Comparison of ENCODE assay signal across 10 cellular contexts in genomic region chr1:29121516-29121937, GRCh38. TPM values are rescaled to one million over a fixed set of nuclear protein-coding genes. Genes with fewer than 3 reads are reported as not detected.
DNase-seq lines count a peak whose midpoint lies in the region; ATAC-seq and TF ChIP-seq lines count a peak whose summit lies in the region.
"Had no signal": no experiment of that assay in that cellular context is flagged by ENCODE, and none has a peak within 500 bp of the region (broad histone marks: within the 10 kb centered on the region; RNA-seq: fewer than 3 reads in every experiment).

No MANE protein-coding gene starts in this region.

- POLR2A ChIA-PET in CD4-positive, alpha-beta T cell (lab: Charles Lee) = interaction anchor here (0.8 to 1.8 kb wide), 5 partner anchors 9 to 541 kb away, joined by 3 to 16 read pairs (median 3); partner anchors contain the start of genes EPB41 and SRSF4
- POLR2A ChIA-PET in HEK293T (lab: Yijun Ruan, JAX) = no interaction called here

- H3K27me3 Mint-ChIP-seq in CD4-positive, alpha-beta T cell = peaks cover 21% of the 10 kb centered on the region
- H3K27me3 Mint-ChIP-seq in progenitor cell of endocrine pancreas = peaks cover 17% of the 10 kb centered on the region

- ATAC-seq in CD4-positive, alpha-beta T cell (ENCODE audit: poor library complexity) = no peak
- no peak for ATAC-seq in HG02884 (IDR thresholded peaks at IDR 0.05; ENCODE audit: unreplicated experiment)

- intact Hi-C loops in CD4-positive, alpha-beta T cell (cut with DNase I, micrococcal nuclease) = loop anchor here (2.0 to 10.0 kb wide), 4 partner anchors 53 to 239 kb away; no protein-coding TSS in a partner anchor

- no peak overlapping the region for H3K4me3 Mint-ChIP-seq in CD4-positive, alpha-beta T cell
- no peak overlapping the region for H3K4me3 Mint-ChIP-seq in progenitor cell of endocrine pancreas (ENCODE audit: low read depth)

- no peaks in the 10 kb centered on the region for H3K9me3 ChIP-seq in CD4-positive, alpha-beta T cell (ENCODE audit: control insufficient read depth, low read length)
- H3K9me3 ChIP-seq in MG63 = no peaks in the 10 kb centered on the region

- peaks cover 31% of the 10 kb centered on the region for H3K36me3 Mint-ChIP-seq in CD4-positive, alpha-beta T cell (ENCODE audit: low read depth)
- H3K36me3 Mint-ChIP-seq in progenitor cell of endocrine pancreas (ENCODE audit: insufficient read depth) = peaks cover 12% of the 10 kb centered on the region
- H3K36me3 Mint-ChIP-seq: IgD-negative memory B cell had no signal

- DNase-seq in CD4-positive, alpha-beta T cell = no peak
- DNase-seq in MG63 = peak; percentile 20
- DNase-seq in fibroblast of mammary gland (ENCODE audit: low read depth) = no peak
- peak; percentile 39 for DNase-seq in progenitor cell of endocrine pancreas (ENCODE audit: low spot score, unreplicated experiment)
- no peak for DNase-seq in NCI-H510A (lab: John Stamatoyannopoulos, UW)
- no peak for DNase-seq in NCI-H2196 (lab: John Stamatoyannopoulos, UW; ENCODE audit: unreplicated experiment)
- no peak for DNase-seq in HEK293T (ENCODE audit: extremely low spot score)

- no peak overlapping the region for H3K27ac Mint-ChIP-seq in CD4-positive, alpha-beta T cell
- H3K27ac Mint-ChIP-seq in progenitor cell of endocrine pancreas = no peak overlapping the region
- H3K27ac Mint-ChIP-seq: IgD-negative memory B cell had no signal

- no peak overlapping the region for H3K27ac ChIP-seq in CD4-positive, alpha-beta T cell (ENCODE audit: low read depth, low read length)

- peak; percentile 10 for TF ChIP-seq CTCF in CD4-positive, alpha-beta T cell (IDR thresholded peaks at IDR 0.05)
- no peak for TF ChIP-seq CTCF in fibroblast of mammary gland (conservative IDR thresholded peaks at IDR 0.05; ENCODE audit: control insufficient read depth, insufficient read depth, low read depth, low read length)
- peak; percentile 28 for TF ChIP-seq CTCF in progenitor cell of endocrine pancreas (IDR thresholded peaks at IDR 0.05; ENCODE audit: unreplicated experiment)

- H3K36me3 ChIP-seq in MG63 = peaks cover 9% of the 10 kb centered on the region

- H3K4me3 ChIP-seq in MG63 (peak overlapping the region; percentile 67), fibroblast of mammary gland (ENCODE audit: control insufficient read depth, low read depth, low read length) (peak overlapping the region; percentile 62)

- peaks cover 44% of the 10 kb centered on the region for H3K27me3 ChIP-seq in CD4-positive, alpha-beta T cell (ENCODE audit: control insufficient read depth, insufficient read depth, low read length)
- H3K27me3 ChIP-seq in MG63 = no peaks in the 10 kb centered on the region

- H3K9me3 Mint-ChIP-seq in CD4-positive, alpha-beta T cell = no peaks in the 10 kb centered on the region
- no peaks in the 10 kb centered on the region for H3K9me3 Mint-ChIP-seq in progenitor cell of endocrine pancreas (ENCODE audit: low read depth)
- H3K9me3 Mint-ChIP-seq: IgD-negative memory B cell had no signal

- CTCF ChIA-PET in CD4-positive, alpha-beta T cell (lab: Charles Lee) = no interaction called here
- CTCF ChIA-PET in HEK293T (lab: Yijun Ruan, JAX) = interaction anchor here (1.5 kb wide), 1 partner anchor 9 kb away, joined by 3 read pairs; no protein-coding TSS in a partner anchor

- peaks cover 8% of the 10 kb centered on the region for H3K4me1 Mint-ChIP-seq in CD4-positive, alpha-beta T cell (ENCODE audit: low read depth)
- H3K4me1 Mint-ChIP-seq in progenitor cell of endocrine pancreas (ENCODE audit: low read depth) = peaks cover 8% of the 10 kb centered on the region

TF ChIP-seq in HEK293T, 16 proteins besides CTCF, POLR2A, EP300 and RAD21:
- TF ChIP-seq FOXA1 (IDR thresholded peaks at IDR 0.05) = no peak
- no peak for TF ChIP-seq NFRKB (IDR thresholded peaks at IDR 0.05)
- TF ChIP-seq ARNT (IDR thresholded peaks at IDR 0.05) = no peak
- no peak for TF ChIP-seq HDGF (IDR thresholded peaks at IDR 0.05; ENCODE audit: borderline replicate concordance)
- no peak for TF ChIP-seq BHLHE40 (IDR thresholded peaks at IDR 0.05; ENCODE audit: borderline replicate concordance)
- no peak for TF ChIP-seq SP1 (IDR thresholded peaks at IDR 0.05)
- no peak for TF ChIP-seq L3MBTL2 (conservative IDR thresholded peaks at IDR 0.05)
- no peak for TF ChIP-seq ZNF384 (IDR thresholded peaks at IDR 0.05)
- TF ChIP-seq SUZ12 (IDR thresholded peaks at IDR 0.05) = no peak
- no peak for TF ChIP-seq TARDBP (IDR thresholded peaks at IDR 0.05)
- no peak for TF ChIP-seq LEF1 (IDR thresholded peaks at IDR 0.05; ENCODE audit: borderline replicate concordance)
- no peak for TF ChIP-seq CTBP1 (IDR thresholded peaks at IDR 0.05; ENCODE audit: borderline replicate concordance)
- no peak for TF ChIP-seq FOXM1 (IDR thresholded peaks at IDR 0.05; ENCODE audit: borderline replicate concordance)
- TF ChIP-seq FOXK2 (IDR thresholded peaks at IDR 0.05) = no peak
- TF ChIP-seq ELF4 (IDR thresholded peaks at IDR 0.05) = no peak
- TF ChIP-seq PKNOX1 (IDR thresholded peaks at IDR 0.05) = no peak

RNA-seq across cellular contexts. Expression of gene TMEM200B, which starts 2.2 kb away (rescaled TPM):
- not detected for total RNA-seq in CD4-positive, alpha-beta T cell
- total RNA-seq in MG63 (2014; rRNA removed; shearing (Covaris generic); ENCODE audit: low replicate concordance) = 17.9 and 20.7 TPM in 2 replicates
- 13.3 and 15.0 TPM in 2 replicates for total RNA-seq in progenitor cell of endocrine pancreas
- total RNA-seq: T-helper 2 cell treated with Interferon-gamma antibody and Interleukin-4, amounts not matched to agents 100 ng/mL and 5 ng/mL, for 36 hours had no signal

Comparison
In these comparisons a context has a peak if more than half of its experiments do, and no peak if none do; other contexts are left out.
1. DNase-seq: peak in MG63 (single experiment) and progenitor cell of endocrine pancreas (single experiment); none in CD4-positive, alpha-beta T cell (0 of 10), fibroblast of mammary gland (single experiment), NCI-H510A (single experiment), NCI-H2196 (single experiment) and HEK293T (single experiment).
2. RNA of gene TMEM200B, which starts 2.2 kb away (total RNA-seq): 17.9 to 20.7 TPM in MG63 and 13.3 to 15.0 TPM in progenitor cell of endocrine pancreas; not detected in CD4-positive, alpha-beta T cell; every median in the first group is over 10 times any median in the second.